8 cellular contexts compared by ENCODE assay signal in genomic region chr12:53267309-53268008, GRCh38. TPM values are rescaled to one million over a fixed set of nuclear protein-coding genes. Genes with fewer than 3 reads are reported as not detected.
DNase-seq lines count a peak whose midpoint lies in the region; ATAC-seq and TF ChIP-seq lines count a peak whose summit lies in the region.

No MANE protein-coding gene starts in this region.

- peaks cover 0 to 36% (median 29%) of the 10 kb centered on the region in 11 experiments; a peak in 15 of 22 replicates for H3K36me3 ChIP-seq in BLaER1 treated with 17β-estradiol and CSF1 and Interleukin-3, amounts not matched to agents 10 nM and 100 nM
- H3K36me3 ChIP-seq in gastrocnemius medialis, result no peaks in the 10 kb centered on the region

- H3K4me1 ChIP-seq in BLaER1 treated with 17β-estradiol and CSF1 and Interleukin-3, amounts not matched to agents 10 nM and 100 nM, result peaks cover 31 to 61% (median 44%) of the 10 kb centered on the region in 10 experiments
- peaks cover 6 to 7% of the 10 kb centered on the region in 2 donors for H3K4me1 ChIP-seq in gastrocnemius medialis

- peaks cover 29% of the 10 kb centered on the region for H3K4me1 Mint-ChIP-seq in WTC11

- POLR2A ChIA-PET in WTC11 (lab: Charles Lee) (interaction anchor here (0.8 to 3.5 kb wide), 7 partner anchors 16 to 215 kb away, joined by 3 to 13 read pairs (median 4); partner anchors contain the start of genes MYG1 and PFDN5), HEK293T (lab: Yijun Ruan, JAX) (interaction anchor here (0.6 to 3.4 kb wide), 18 partner anchors 11 to 234 kb away, joined by 3 to 20 read pairs (median 6); partner anchors contain the start of genes AAAS, CSAD, PFDN5 and SPRYD3)

- CTCF ChIA-PET in WTC11 (lab: Charles Lee) (interaction anchor here (0.5 to 11.3 kb wide), 32 partner anchors 10 to 238 kb away, joined by 3 to 333 read pairs (median 6); partner anchors contain the start of genes AAAS, CSAD, ITGB7 and PFDN5), HEK293T (lab: Yijun Ruan, JAX) (interaction anchor here (0.6 to 6.1 kb wide), 17 partner anchors 9 to 220 kb away, joined by 3 to 70 read pairs (median 3); partner anchors contain the start of genes AAAS and PFDN5)

- no peaks in the 10 kb centered on the region for H3K9me3 Mint-ChIP-seq in WTC11

- H3K4me2 ChIP-seq in BLaER1 treated with 17β-estradiol and CSF1 and Interleukin-3, amounts not matched to agents 10 nM and 100 nM, result peak overlapping the region; percentile 76 to 97 (median 91)

- intact Hi-C loops in gastrocnemius medialis (cut with DNase I; ENCODE audit: low total_unique reads), result loop anchor here (1.0 kb wide), 2 partner anchors 15 to 54 kb away; a partner anchor contains a TSS

- no peaks in the 10 kb centered on the region for H3K9me3 ChIP-seq in BLaER1 treated with 17β-estradiol and CSF1 and Interleukin-3, amounts not matched to agents 10 nM and 100 nM (replicated peaks in 1 of 11)
- no peaks in the 10 kb centered on the region for H3K9me3 ChIP-seq in gastrocnemius medialis

- TF ChIP-seq POLR2A in gastrocnemius medialis (IDR thresholded peaks at IDR 0.05), result no peak

- H3K4me3 ChIP-seq in BLaER1 treated with 17β-estradiol and CSF1 and Interleukin-3, amounts not matched to agents 10 nM and 100 nM, result peak overlapping the region; percentile 56 to 87 (median 76)
- H3K4me3 ChIP-seq in fibroblast of villous mesenchyme (ENCODE audit: low read depth, low read length), result peak overlapping the region; percentile 89
- H3K4me3 ChIP-seq in gastrocnemius medialis, result peak overlapping the region; percentile 64 to 77 (median 72)

- H3K27me3 ChIP-seq in BLaER1 treated with 17β-estradiol and CSF1 and Interleukin-3, amounts not matched to agents 10 nM and 100 nM, result no peaks in the 10 kb centered on the region
- no peaks in the 10 kb centered on the region for H3K27me3 ChIP-seq in gastrocnemius medialis

- peak overlapping the region; percentile 43 to 89 (median 84); a peak in 19 of 22 replicates for H3K27ac ChIP-seq in BLaER1 treated with 17β-estradiol and CSF1 and Interleukin-3, amounts not matched to agents 10 nM and 100 nM
- H3K27ac ChIP-seq in gastrocnemius medialis, result peak overlapping the region in 3 of 4 donors; percentile 61 to 68 (median 64)

- H3K4me3 Mint-ChIP-seq in WTC11, result peak overlapping the region; percentile 100

- no peaks in the 10 kb centered on the region; the same call in 1 of the 2 replicates for H3K27me3 Mint-ChIP-seq in WTC11 (ENCODE audit: low read depth)

- H3K36me3 Mint-ChIP-seq in WTC11, result peaks cover 22% of the 10 kb centered on the region

- H3K9ac ChIP-seq in BLaER1 treated with 17β-estradiol and CSF1 and Interleukin-3, amounts not matched to agents 10 nM and 100 nM, result peak overlapping the region; percentile 74 to 89 (median 86)

- H4K20me1 ChIP-seq in BLaER1 treated with 17β-estradiol and CSF1 and Interleukin-3, amounts not matched to agents 10 nM and 100 nM, result peaks cover 0 to 23% (median 11%) of the 10 kb centered on the region in 11 experiments; a peak in 7 of 22 replicates

- no peak for DNase-seq in WTC11 (ENCODE audit: low spot score)
- DNase-seq in fibroblast of villous mesenchyme (ENCODE audit: low read depth), result no peak
- DNase-seq in gastrocnemius medialis, result no peak
- DNase-seq in HEK293T (ENCODE audit: extremely low spot score), result no peak
- DNase-seq in amniotic stem cell (lab: John Stamatoyannopoulos, UW), result no peak

- TF ChIP-seq CTCF in WTC11 (IDR thresholded peaks at IDR 0.05) (no peak), fibroblast of villous mesenchyme (IDR thresholded peaks at IDR 0.05; ENCODE audit: insufficient read depth, low read depth, low read length) (no peak), gastrocnemius medialis (IDR thresholded peaks at IDR 0.05 in 4 of 5, conservative IDR thresholded peaks at IDR 0.05 in 1 of 5) (no peak)

- in situ Hi-C loops in gastrocnemius medialis (cut with MboI; ENCODE audit: low sequenced_read_pairs in 4 of 4), result no loop called here

- H3K27ac Mint-ChIP-seq in WTC11, result no peak overlapping the region

- ATAC-seq in HG02970 (IDR thresholded peaks at IDR 0.05; ENCODE audit: low FRiP score, unreplicated experiment) (peak; percentile 15), WTC11 (peak; percentile 6), gastrocnemius medialis (peak; percentile 47 to 57), GM21381 (IDR thresholded peaks at IDR 0.05; ENCODE audit: unreplicated experiment) (no peak)

TF ChIP-seq in WTC11, 78 proteins besides CTCF, POLR2A, EP300 and RAD21:
- TF ChIP-seq, protein P1, sequence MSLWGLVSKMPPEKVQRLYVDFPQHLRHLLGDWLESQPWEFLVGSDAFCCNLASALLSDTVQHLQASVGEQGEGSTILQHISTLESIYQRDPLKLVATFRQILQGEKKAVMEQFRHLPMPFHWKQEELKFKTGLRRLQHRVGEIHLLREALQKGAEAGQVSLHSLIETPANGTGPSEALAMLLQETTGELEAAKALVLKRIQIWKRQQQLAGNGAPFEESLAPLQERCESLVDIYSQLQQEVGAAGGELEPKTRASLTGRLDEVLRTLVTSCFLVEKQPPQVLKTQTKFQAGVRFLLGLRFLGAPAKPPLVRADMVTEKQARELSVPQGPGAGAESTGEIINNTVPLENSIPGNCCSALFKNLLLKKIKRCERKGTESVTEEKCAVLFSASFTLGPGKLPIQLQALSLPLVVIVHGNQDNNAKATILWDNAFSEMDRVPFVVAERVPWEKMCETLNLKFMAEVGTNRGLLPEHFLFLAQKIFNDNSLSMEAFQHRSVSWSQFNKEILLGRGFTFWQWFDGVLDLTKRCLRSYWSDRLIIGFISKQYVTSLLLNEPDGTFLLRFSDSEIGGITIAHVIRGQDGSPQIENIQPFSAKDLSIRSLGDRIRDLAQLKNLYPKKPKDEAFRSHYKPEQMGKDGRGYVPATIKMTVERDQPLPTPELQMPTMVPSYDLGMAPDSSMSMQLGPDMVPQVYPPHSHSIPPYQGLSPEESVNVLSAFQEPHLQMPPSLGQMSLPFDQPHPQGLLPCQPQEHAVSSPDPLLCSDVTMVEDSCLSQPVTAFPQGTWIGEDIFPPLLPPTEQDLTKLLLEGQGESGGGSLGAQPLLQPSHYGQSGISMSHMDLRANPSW (CRISPR knock-in tag; conservative IDR thresholded peaks at IDR 0.05; ENCODE audit: low read depth), result no peak

TF ChIP-seq in HEK293T, 16 proteins besides CTCF, POLR2A, EP300 and RAD21:
- TF ChIP-seq SUZ12 (IDR thresholded peaks at IDR 0.05) (no peak), CTBP1 (IDR thresholded peaks at IDR 0.05; ENCODE audit: borderline replicate concordance) (no peak), ELF4 (IDR thresholded peaks at IDR 0.05) (no peak), ZNF384 (IDR thresholded peaks at IDR 0.05) (no peak), NFRKB (IDR thresholded peaks at IDR 0.05) (no peak), HDGF (IDR thresholded peaks at IDR 0.05; ENCODE audit: borderline replicate concordance) (no peak), SP1 (IDR thresholded peaks at IDR 0.05) (no peak), BHLHE40 (IDR thresholded peaks at IDR 0.05; ENCODE audit: borderline replicate concordance) (no peak), FOXA1 (IDR thresholded peaks at IDR 0.05) (no peak), L3MBTL2 (conservative IDR thresholded peaks at IDR 0.05) (no peak)
- TF ChIP-seq, protein P2, sequence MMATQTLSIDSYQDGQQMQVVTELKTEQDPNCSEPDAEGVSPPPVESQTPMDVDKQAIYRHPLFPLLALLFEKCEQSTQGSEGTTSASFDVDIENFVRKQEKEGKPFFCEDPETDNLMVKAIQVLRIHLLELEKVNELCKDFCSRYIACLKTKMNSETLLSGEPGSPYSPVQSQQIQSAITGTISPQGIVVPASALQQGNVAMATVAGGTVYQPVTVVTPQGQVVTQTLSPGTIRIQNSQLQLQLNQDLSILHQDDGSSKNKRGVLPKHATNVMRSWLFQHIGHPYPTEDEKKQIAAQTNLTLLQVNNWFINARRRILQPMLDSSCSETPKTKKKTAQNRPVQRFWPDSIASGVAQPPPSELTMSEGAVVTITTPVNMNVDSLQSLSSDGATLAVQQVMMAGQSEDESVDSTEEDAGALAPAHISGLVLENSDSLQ (IDR thresholded peaks at IDR 0.05), result no peak
TF ChIP-seq in HEK293T: peak in this region for 0.

RNA-seq across cellular contexts. Expression of gene ESPL1, which starts 0.6 kb away (rescaled TPM):
- total RNA-seq in WTC11 (2021) (41.5 to 61.4 TPM (median 48.5 TPM) in 3 replicates), fibroblast of villous mesenchyme (4.8 and 6.5 TPM in 2 replicates), gastrocnemius medialis (under 1 TPM in 3 of 4 donors, not detected in 1; 0.20 to 0.44 (median 0.24) TPM)

RNA-seq across cellular contexts. Expression of gene PFDN5, which starts 27.9 kb away (rescaled TPM):
- total RNA-seq in WTC11 (2021) (263 to 286 TPM (median 270 TPM) in 3 replicates), fibroblast of villous mesenchyme (328 and 382 TPM in 2 replicates), gastrocnemius medialis (100 to 1,000 TPM; 341 to 464 (median 358) TPM)

RNA-seq across cellular contexts. Expression of gene MYG1, which starts 32.0 kb away (rescaled TPM):
- total RNA-seq in WTC11 (2021) (84.7 to 93.1 TPM (median 92.8 TPM) in 3 replicates), fibroblast of villous mesenchyme (30.2 and 39.6 TPM in 2 replicates), gastrocnemius medialis (10 to 100 TPM; 43.4 to 51.0 (median 46.0) TPM)

RNA-seq across cellular contexts. Expression of gene RARG, which starts 35.5 kb away (rescaled TPM):
- total RNA-seq in WTC11 (2021) (68.1 to 77.2 TPM (median 69.7 TPM) in 3 replicates), fibroblast of villous mesenchyme (28.0 and 29.4 TPM in 2 replicates), gastrocnemius medialis (1 to 10 TPM; 4.2 to 5.8 (median 4.9) TPM)

RNA-seq across cellular contexts. Expression of gene AAAS, which starts 54.0 kb away (rescaled TPM):
- total RNA-seq in WTC11 (2021) (95.8 to 104 TPM (median 98.9 TPM) in 3 replicates), fibroblast of villous mesenchyme (42.8 and 43.6 TPM in 2 replicates), gastrocnemius medialis (10 to 100 TPM; 30.5 to 47.9 (median 38.5) TPM)
